In the genomic region with DNA sequence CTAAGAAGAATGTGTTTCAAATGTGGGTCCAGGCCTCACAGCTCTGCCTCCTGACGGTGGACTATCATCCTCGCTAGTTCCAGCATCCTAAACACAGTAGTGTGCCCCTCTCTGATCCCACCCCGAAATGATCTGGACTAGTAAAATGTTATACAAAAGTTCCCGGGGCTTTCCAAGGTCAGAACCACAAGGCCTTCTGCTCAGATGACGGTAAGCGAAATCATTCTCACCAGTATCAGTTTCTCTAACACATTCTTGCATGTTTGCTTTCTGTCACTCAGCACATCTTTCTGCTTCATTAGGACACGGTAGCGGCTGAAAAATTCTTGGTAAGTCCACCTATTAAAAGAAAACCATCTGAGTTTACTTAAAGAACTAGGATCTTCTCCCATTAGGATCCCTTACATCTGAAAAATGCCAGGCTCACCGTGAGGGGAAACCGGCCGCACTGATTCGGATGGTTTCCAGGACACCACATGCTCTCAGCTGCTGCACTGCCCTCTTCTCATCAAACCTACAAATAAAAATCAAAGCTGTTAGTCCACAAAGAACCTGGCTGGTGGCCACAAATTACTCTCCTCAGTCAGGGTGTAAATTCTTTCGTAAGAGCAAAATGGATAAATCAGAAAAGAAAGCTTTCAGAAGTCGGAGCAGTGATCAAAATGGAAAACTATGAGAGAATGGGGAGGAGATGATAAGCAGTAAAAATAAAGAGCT, we compare ENCODE assay signal across 10 cellular contexts.
DNase-seq lines count a peak whose midpoint lies in the region; ATAC-seq and TF ChIP-seq lines count a peak whose summit lies in the region.
"Had no signal": no experiment of that assay in that cellular context is flagged by ENCODE, and none has a peak within 500 bp of the region (broad histone marks: within the 10 kb centered on the region; RNA-seq: fewer than 3 reads in every experiment).

No MANE protein-coding gene starts in this region.

- H3K9me3 ChIP-seq in CD8-positive, alpha-beta memory T cell (ENCODE audit: low read length) = no peaks in the 10 kb centered on the region
- H3K9me3 ChIP-seq in MM.1S (replicated peaks; ENCODE audit: insufficient read depth, low read length) = no peaks in the 10 kb centered on the region
- peaks cover 0 to 3% of the 10 kb centered on the region in 2 donors for H3K9me3 ChIP-seq in left lung

- H3K27ac Mint-ChIP-seq in CD8-positive, alpha-beta memory T cell = peak overlapping the region in 5 of 8 donors; percentile 5 to 89 (median 47)
- H3K27ac Mint-ChIP-seq: CD8-positive, alpha-beta T cell had no signal

- no peaks in the 10 kb centered on the region for H4K20me1 ChIP-seq in MM.1S (ENCODE audit: insufficient read depth, low read length)

- no peak for DNase-seq in CD8-positive, alpha-beta memory T cell
- peak; percentile 91 for DNase-seq in MM.1S
- no peak for DNase-seq in EL
- no peak for DNase-seq in midbrain (lab: John Stamatoyannopoulos, UW)
- DNase-seq in T-helper 9 cell = no peak
- DNase-seq in left lung = no peak
- DNase-seq: CD8-positive, alpha-beta T cell had no signal

- H3K9me2 ChIP-seq in MM.1S (replicated peaks; ENCODE audit: insufficient read depth, low read length) = no peaks in the 10 kb centered on the region

- peaks cover 19 to 81% (median 39%) of the 10 kb centered on the region in 3 donors for H3K36me3 Mint-ChIP-seq in CD8-positive, alpha-beta memory T cell

- peaks cover 0 to 2% of the 10 kb centered on the region in 2 donors for H3K27me3 Mint-ChIP-seq in CD8-positive, alpha-beta memory T cell

- peaks cover 14% of the 10 kb centered on the region for H3K36me3 ChIP-seq in CD8-positive, alpha-beta memory T cell (ENCODE audit: insufficient read depth, low read length)
- H3K36me3 ChIP-seq in MM.1S (replicated peaks; ENCODE audit: insufficient read depth, low read length) (peaks cover 23% of the 10 kb centered on the region), left lung (peaks cover 0 to 96% of the 10 kb centered on the region in 2 donors)

- H3K27me3 ChIP-seq in CD8-positive, alpha-beta memory T cell (ENCODE audit: insufficient read depth, low read length, poor library complexity, severe bottlenecking) = no peaks in the 10 kb centered on the region
- H3K27me3 ChIP-seq in MM.1S (replicated peaks; ENCODE audit: insufficient read depth, low read length) = no peaks in the 10 kb centered on the region
- no peaks in the 10 kb centered on the region for H3K27me3 ChIP-seq in left lung

- H3K4me3 ChIP-seq in CD8-positive, alpha-beta memory T cell (ENCODE audit: low read length) = no peak overlapping the region
- H3K4me3 ChIP-seq in MM.1S (ENCODE audit: low read length) (peak overlapping the region; percentile 47), left lung (no peak overlapping the region)

- POLR2A ChIA-PET in CD8-positive, alpha-beta memory T cell (lab: Charles Lee) = no interaction called here

- H3K27ac ChIP-seq in CD8-positive, alpha-beta memory T cell (ENCODE audit: low read depth, low read length) = no peak overlapping the region
- H3K27ac ChIP-seq in MM.1S (ENCODE audit: low read length) (peak overlapping the region; percentile 96), left lung (no peak overlapping the region)
- H3K27ac ChIP-seq: HL-60 had no signal

- peaks cover 20% of the 10 kb centered on the region for H3K79me2 ChIP-seq in MM.1S (ENCODE audit: low read length)

- TF ChIP-seq CTCF in MM.1S (IDR thresholded peaks at IDR 0.05; ENCODE audit: low read length) = no peak; the same call in 1 of the 2 replicates
- no peak for TF ChIP-seq CTCF in left lung (IDR thresholded peaks at IDR 0.05)

- ATAC-seq in GM18873 (IDR thresholded peaks at IDR 0.05; ENCODE audit: low FRiP score, unreplicated experiment) (peak; percentile 47), HG02678 (IDR thresholded peaks at IDR 0.05; ENCODE audit: unreplicated experiment) (peak; percentile 66), left lung (no peak)
- ATAC-seq: CD8-positive, alpha-beta T cell had no signal

- intact Hi-C loops in left lung (cut with DNase I) = no loop called here

- no peaks in the 10 kb centered on the region for H3K9me3 Mint-ChIP-seq in CD8-positive, alpha-beta memory T cell
- H3K9me3 Mint-ChIP-seq: CD8-positive, alpha-beta T cell had no signal

- H2AFZ ChIP-seq in MM.1S (ENCODE audit: low read length) = no peak overlapping the region

- peak overlapping the region; percentile 72 for H3K9ac ChIP-seq in MM.1S (ENCODE audit: low read length)

- CTCF ChIA-PET in CD8-positive, alpha-beta memory T cell (lab: Charles Lee) = no interaction called here

- H3K4me3 Mint-ChIP-seq in CD8-positive, alpha-beta memory T cell = no peak overlapping the region
- H3K4me3 Mint-ChIP-seq: CD8-positive, alpha-beta T cell had no signal

- H3F3A ChIP-seq in MM.1S (ENCODE audit: insufficient read depth, low read length) = peaks cover 51% of the 10 kb centered on the region

- no peaks in the 10 kb centered on the region for H3K4me1 ChIP-seq in CD8-positive, alpha-beta memory T cell (ENCODE audit: insufficient read depth, low read length)
- H3K4me1 ChIP-seq in MM.1S (ENCODE audit: low read length) (peaks cover 46% of the 10 kb centered on the region), left lung (no peaks in the 10 kb centered on the region)

- H3K4me2 ChIP-seq in MM.1S (ENCODE audit: low read depth, low read length) = peak overlapping the region; percentile 64

- no peaks in the 10 kb centered on the region for H3K4me1 Mint-ChIP-seq in CD8-positive, alpha-beta memory T cell
